Comparison of ENCODE assay signal across 16 cellular contexts in genomic region chr15:72058590-72058989, GRCh38. TPM values are rescaled to one million over a fixed set of nuclear protein-coding genes. Genes with fewer than 3 reads are reported as not detected.
A peak's percentile ranks its signal among the peaks of the same experiment; 100 is the strongest.
DNase-seq lines count a peak whose midpoint lies in the region; ATAC-seq and TF ChIP-seq lines count a peak whose summit lies in the region.
"Had no signal": no experiment of that assay in that cellular context is flagged by ENCODE, and none has a peak within 500 bp of the region (broad histone marks: within the 10 kb centered on the region; RNA-seq: fewer than 3 reads in every experiment).

No MANE protein-coding gene starts in this region.

- H3K9me3 ChIP-seq in right lobe of liver: no peaks in the 10 kb centered on the region
- H3K9me3 ChIP-seq: SJCRH30 had no signal

- H3K27ac ChIP-seq in right lobe of liver (no peak overlapping the region), caudate nucleus (ENCODE audit: low read depth, low read length) (no peak overlapping the region)
- H3K27ac ChIP-seq: BLaER1 treated with 17β-estradiol and CSF1 and Interleukin-3, amounts not matched to agents 10 nM and 100 nM; SJCRH30 had no signal

- H3K4me3 ChIP-seq in right lobe of liver: no peak overlapping the region
- H3K4me3 ChIP-seq: BLaER1 treated with 17β-estradiol and CSF1 and Interleukin-3, amounts not matched to agents 10 nM and 100 nM; SJCRH30 had no signal

- no peaks in the 10 kb centered on the region for H3K27me3 ChIP-seq in right lobe of liver
- H3K27me3 ChIP-seq: BLaER1 treated with 17β-estradiol and CSF1 and Interleukin-3, amounts not matched to agents 10 nM and 100 nM; SJCRH30 had no signal

- TF ChIP-seq POLR2A in right lobe of liver (IDR thresholded peaks at IDR 0.05): no peak

- no peak for ATAC-seq in central memory CD8-positive, alpha-beta T cell (replicated peaks; ENCODE audit: extremely low read depth, poor library complexity, severe bottlenecking)
- no peak for ATAC-seq in right lobe of liver
- ATAC-seq: CD8-positive, alpha-beta T cell had no signal

- H3K27me3 Mint-ChIP-seq in central memory CD8-positive, alpha-beta T cell: no peaks in the 10 kb centered on the region
- H3K27me3 Mint-ChIP-seq in nephron (ENCODE audit: low read depth): no peaks in the 10 kb centered on the region

- no peaks in the 10 kb centered on the region for H3K4me1 ChIP-seq in right lobe of liver
- H3K4me1 ChIP-seq: BLaER1 treated with 17β-estradiol and CSF1 and Interleukin-3, amounts not matched to agents 10 nM and 100 nM; SJCRH30 had no signal

- TF ChIP-seq CTCF in nephron (IDR thresholded peaks at IDR 0.05; ENCODE audit: unreplicated experiment in 3 of 3): no peak
- no peak for TF ChIP-seq CTCF in right lobe of liver (IDR thresholded peaks at IDR 0.05)

- H3K9me3 Mint-ChIP-seq in central memory CD8-positive, alpha-beta T cell: peaks cover 8% of the 10 kb centered on the region
- H3K9me3 Mint-ChIP-seq in nephron: no peaks in the 10 kb centered on the region
- H3K9me3 Mint-ChIP-seq: CD8-positive, alpha-beta T cell had no signal

- no peak overlapping the region for H3K4me3 Mint-ChIP-seq in central memory CD8-positive, alpha-beta T cell
- no peak overlapping the region for H3K4me3 Mint-ChIP-seq in nephron
- H3K4me3 Mint-ChIP-seq: CD8-positive, alpha-beta T cell had no signal

- H3K36me3 Mint-ChIP-seq in central memory CD8-positive, alpha-beta T cell (ENCODE audit: insufficient read depth): no peaks in the 10 kb centered on the region
- H3K36me3 Mint-ChIP-seq in nephron (ENCODE audit: low read depth): peaks cover 16% of the 10 kb centered on the region

- 82% methylated on average over 1 of the region's 1 CpG for WGBS in right lobe of liver (ENCODE audit: insufficient coverage, low coverage, low lambda C conversion rate, missing lambda C conversion rate)

- DNase-seq in AG08395 (ENCODE audit: low spot score) (peak; percentile 14), NCI-H526 (lab: John Stamatoyannopoulos, UW) (peak; percentile 1 to 13), COLO668 (lab: John Stamatoyannopoulos, UW; ENCODE audit: unreplicated experiment) (no peak), right lobe of liver (no peak), caudate nucleus (lab: John Stamatoyannopoulos, UW) (no peak)
- no peak for DNase-seq in central memory CD8-positive, alpha-beta T cell (ENCODE audit: low spot score in 2 of 2)
- DNase-seq: CD8-positive, alpha-beta T cell; KBM-7; NCI-H1417; NCI-H187; NCI-H2107; NCI-H2227 treated with DMSO at 0.1 percent for 48 hours; NCI-H510A treated with DMSO at 0.1 percent for 48 hours; SJCRH30 had no signal

- intact Hi-C loops in right lobe of liver (cut with DNase I): no loop called here

- H3K27ac Mint-ChIP-seq in central memory CD8-positive, alpha-beta T cell (ENCODE audit: low read depth): peak overlapping the region; percentile 61
- H3K27ac Mint-ChIP-seq in nephron: peak overlapping the region in 2 of 3 experiments; percentile 35 to 36
- H3K27ac Mint-ChIP-seq: CD8-positive, alpha-beta T cell had no signal

- H3K4me1 Mint-ChIP-seq in central memory CD8-positive, alpha-beta T cell: peaks cover 32% of the 10 kb centered on the region
- H3K4me1 Mint-ChIP-seq in nephron: peaks cover 16% of the 10 kb centered on the region

- H3K36me3 ChIP-seq in right lobe of liver: no peaks in the 10 kb centered on the region
- H3K36me3 ChIP-seq: SJCRH30 had no signal

RNA-seq across cellular contexts. Expression of gene MYO9A, which starts 59.4 kb away (rescaled TPM):
- 10 to 100 TPM in 2 of 6 experiments, 1 to 10 TPM in 4; 5.6 to 10.4 (median 8.5) TPM for total RNA-seq in right lobe of liver

RNA-seq across cellular contexts. Expression of gene SENP8, which starts 59.6 kb away (rescaled TPM):
- total RNA-seq in right lobe of liver: 1 to 10 TPM in 3 of 6 experiments, under 1 TPM in 3; 0.61 to 2.6 (median 1.0) TPM

Comparison
In these comparisons a context has a peak if more than half of its experiments do, and no peak if none do; other contexts are left out.
1. DNase-seq: peak in AG08395 (single experiment) and NCI-H526 (2 of 2); none in central memory CD8-positive, alpha-beta T cell (0 of 2), COLO668 (single experiment), right lobe of liver (0 of 3) and caudate nucleus (0 of 61).